ENCODE assay signal across 19 cellular contexts in genomic region chr7:29349362-29349761, GRCh38.
"Had no signal": no experiment of that assay in that cellular context is flagged by ENCODE, and none has a peak within 500 bp of the region (broad histone marks: within the 10 kb centered on the region; RNA-seq: fewer than 3 reads in every experiment).

No MANE protein-coding gene starts in this region.

- H3K27me3 ChIP-seq: body of pancreas, dorsolateral prefrontal cortex, left lung, right atrium auricular region, tibial nerve, vagina had no signal

- H3K36me3 ChIP-seq: left lung, right atrium auricular region, tibial nerve, vagina had no signal

- ATAC-seq: activated T-helper 17 cell treated with anti-CD3 and anti-CD28 coated beads, Interleukin-2, amount 50 U/mL, for 72 hours; body of pancreas; left lung; stimulated activated naive CD8-positive, alpha-beta T cell treated with anti-CD3 and anti-CD28 coated beads, Interleukin-15, Interleukin-2, amounts not matched to agents 100 U/mL and 50 U/mL, for 24 hours had no signal

- DNase-seq: activated CD4-positive, alpha-beta T cell treated with anti-CD3 and anti-CD28 coated beads, Interleukin-2, amount 50 U/mL, for 48 hours; activated naive CD4-positive, alpha-beta T cell; activated naive CD8-positive, alpha-beta T cell treated with anti-CD3 and anti-CD28 coated beads, Interleukin-2, amount 10 ng/mL, durations not matched to agents 7 days and 5 days; activated T-cell treated with anti-CD3 and anti-CD28 coated beads for 4 hours; body of pancreas; central memory CD4-positive, alpha-beta T cell; dorsolateral prefrontal cortex; head of caudate nucleus; kidney; left lung; stimulated activated CD4-positive, alpha-beta T cell treated with anti-CD3 and anti-CD28 coated beads, Interleukin-2, amount 100 ng/mL, for 24 hours; stimulated activated naive CD8-positive, alpha-beta T cell treated with anti-CD3 and anti-CD28 coated beads, Interleukin-15, Interleukin-2, amounts not matched to agents 100 U/mL and 50 U/mL, for 24 hours; substantia nigra had no signal

- H3K27ac ChIP-seq: epithelial cell of prostate, left lung, right atrium auricular region, tibial nerve, vagina, VCaP had no signal

- H3K9me3 ChIP-seq: body of pancreas, left lung, right atrium auricular region, tibial nerve, vagina had no signal

- H3K4me3 ChIP-seq: body of pancreas, dorsolateral prefrontal cortex, left lung, right atrium auricular region, tibial nerve, vagina had no signal

- H3K4me1 ChIP-seq: left lung, right atrium auricular region, tibial nerve, vagina had no signal
